Comparison of ENCODE assay signal across 26 cellular contexts in genomic region chr17:82117139-82118090, GRCh38. TPM values are rescaled to one million over a fixed set of nuclear protein-coding genes. Genes with fewer than 3 reads are reported as not detected.
DNase-seq lines count a peak whose midpoint lies in the region; ATAC-seq and TF ChIP-seq lines count a peak whose summit lies in the region.
"Had no signal": no experiment of that assay in that cellular context is flagged by ENCODE, and none has a peak within 500 bp of the region (broad histone marks: within the 10 kb centered on the region; RNA-seq: fewer than 3 reads in every experiment).

No MANE protein-coding gene starts in this region.

- no peak overlapping the region for H3K4me3 Mint-ChIP-seq in CD4-positive, CD25-positive, alpha-beta regulatory T cell
- peak overlapping the region; percentile 3 for H3K4me3 Mint-ChIP-seq in neural crest cell
- H3K4me3 Mint-ChIP-seq: activated CD4-positive, alpha-beta T cell treated with anti-CD3 and anti-CD28 coated beads for 36 hours; activated CD8-positive, alpha-beta T cell treated with anti-CD3 and anti-CD28 coated beads, Interleukin-2, amount 10 ng/mL, durations not matched to agents 7 days and 5 days; stimulated activated memory B cell treated with anti-CD40 and anti-IgM and Interleukin-4, amounts not matched to agents 10 μg/mL and 1 μg/mL and 100 μg/mL, for 72 hours had no signal

- no peaks in the 10 kb centered on the region for H3K27me3 Mint-ChIP-seq in CD4-positive, CD25-positive, alpha-beta regulatory T cell
- no peaks in the 10 kb centered on the region for H3K27me3 Mint-ChIP-seq in neural crest cell (ENCODE audit: low read depth)
- H3K27me3 Mint-ChIP-seq: activated CD4-positive, alpha-beta T cell treated with anti-CD3 and anti-CD28 coated beads for 36 hours; stimulated activated memory B cell treated with anti-CD40 and anti-IgM and Interleukin-4, amounts not matched to agents 10 μg/mL and 1 μg/mL and 100 μg/mL, for 72 hours had no signal

- peaks cover 6% of the 10 kb centered on the region for H3K36me3 Mint-ChIP-seq in CD4-positive, CD25-positive, alpha-beta regulatory T cell
- H3K36me3 Mint-ChIP-seq in neural crest cell (ENCODE audit: low read depth) = no peaks in the 10 kb centered on the region
- H3K36me3 Mint-ChIP-seq: activated naive CD4-positive, alpha-beta T cell treated with anti-CD3 and anti-CD28 coated beads, Interleukin-2, amount 50 U/mL, for 72 hours had no signal

- POLR2A ChIA-PET in RWPE1 (lab: Yijun Ruan, JAX; ENCODE audit: low non-redundant PET) = no interaction called here
- POLR2A ChIA-PET in GM10248 (lab: Yijun Ruan, JAX) = no interaction called here

- H3K27ac Mint-ChIP-seq in CD4-positive, CD25-positive, alpha-beta regulatory T cell = peak overlapping the region in 2 of 3 donors; percentile 18 to 54
- H3K27ac Mint-ChIP-seq in neural crest cell (ENCODE audit: unreplicated experiment) = peak overlapping the region; percentile 39
- H3K27ac Mint-ChIP-seq: activated CD4-positive, alpha-beta T cell treated with anti-CD3 and anti-CD28 coated beads for 36 hours; activated CD8-positive, alpha-beta T cell treated with anti-CD3 and anti-CD28 coated beads, Interleukin-2, amount 10 ng/mL, durations not matched to agents 7 days and 5 days; activated naive CD4-positive, alpha-beta T cell treated with anti-CD3 and anti-CD28 coated beads, Interleukin-2, amount 50 U/mL, for 72 hours; activated T-helper 2 cell treated with anti-CD3 and anti-CD28 coated beads, Interferon-gamma antibody, Interleukin-2, Interleukin-4, amounts not matched to agents 10 μg/mL and 5 μg/mL and 100 μg/mL, durations not matched to agents 14 hours and 24 hours and 36 hours; stimulated activated memory B cell treated with anti-CD40 and anti-IgM and Interleukin-4, amounts not matched to agents 10 μg/mL and 1 μg/mL and 100 μg/mL, for 72 hours had no signal

- TF ChIP-seq CTCF in RWPE1 (conservative IDR thresholded peaks at IDR 0.05; ENCODE audit: low read depth) (no peak), neural crest cell (conservative IDR thresholded peaks at IDR 0.05) (no peak), GM10248 (IDR thresholded peaks at IDR 0.05; ENCODE audit: control extremely low read depth, extremely low read depth, low read depth, missing control alignments) (no peak)

- H3K9me3 ChIP-seq in CD4-positive, CD25-positive, alpha-beta regulatory T cell (ENCODE audit: control insufficient read depth in 2 of 2, low read length in 2 of 2) = no peaks in the 10 kb centered on the region
- H3K9me3 ChIP-seq: A549, breast epithelium, gastroesophageal sphincter had no signal

- H3K36me3 ChIP-seq in CD4-positive, CD25-positive, alpha-beta regulatory T cell (ENCODE audit: control insufficient read depth, insufficient read depth, low read length) = no peaks in the 10 kb centered on the region
- H3K36me3 ChIP-seq: breast epithelium had no signal

- no peak overlapping the region for H3K27ac ChIP-seq in CD4-positive, CD25-positive, alpha-beta regulatory T cell (ENCODE audit: insufficient read depth, low read length, poor library complexity, severe bottlenecking)
- H3K27ac ChIP-seq in RWPE1 = peak overlapping the region; percentile 15
- H3K27ac ChIP-seq: A549, breast epithelium, gastroesophageal sphincter, HL-60 had no signal

- no peak for DNase-seq in CD4-positive, CD25-positive, alpha-beta regulatory T cell
- DNase-seq in RWPE1 (ENCODE audit: low spot score) (no peak), islet precursor cell (peak; percentile 50), neural crest cell (ENCODE audit: low read depth, low spot score) (no peak), RKO (ENCODE audit: low spot score) (no peak), NCI-H2227 treated with DMSO at 0.1 percent for 48 hours (lab: John Stamatoyannopoulos, UW) (no peak), mesenteric fat pad (ENCODE audit: low spot score) (no peak), GM10248 (ENCODE audit: extremely low spot score) (no peak)
- DNase-seq: activated CD4-positive, alpha-beta T cell treated with anti-CD3 and anti-CD28 coated beads for 36 hours; activated CD8-positive, alpha-beta T cell treated with anti-CD3 and anti-CD28 coated beads, Interleukin-2, amount 10 ng/mL, durations not matched to agents 7 days and 5 days; amygdala; hypothalamus; left colon; mesenchymal stem cell; NCI-H2029; NCI-H524 treated with DMSO at 0.1 percent for 48 hours; PC-3; trophoblast cell had no signal

- no peak for ATAC-seq in CD4-positive, CD25-positive, alpha-beta regulatory T cell (ENCODE audit: low read depth in 2 of 2)
- ATAC-seq: A549; activated CD4-positive, alpha-beta T cell treated with anti-CD3 and anti-CD28 coated beads for 36 hours; activated CD8-positive, alpha-beta T cell treated with anti-CD3 and anti-CD28 coated beads, Interleukin-2, amount 10 ng/mL, durations not matched to agents 7 days and 5 days; activated naive CD4-positive, alpha-beta T cell treated with anti-CD3 and anti-CD28 coated beads, Interleukin-2, amount 50 U/mL, for 72 hours; gastroesophageal sphincter; left colon; PC-3; Right ventricle myocardium inferior; stimulated activated memory B cell treated with anti-CD40 and anti-IgM and Interleukin-4, amounts not matched to agents 10 μg/mL and 1 μg/mL and 100 μg/mL, for 72 hours had no signal

- CTCF ChIA-PET in RWPE1 (lab: Yijun Ruan, JAX) (interaction anchor here (0.8 kb wide), 1 partner anchor 11 kb away, joined by 4 read pairs; no protein-coding TSS in a partner anchor), GM10248 (lab: Yijun Ruan, JAX) (interaction anchor here (1.3 to 1.7 kb wide), 2 partner anchors 11 to 97 kb away, joined by 4 read pairs; no protein-coding TSS in a partner anchor)

- H3K27me3 ChIP-seq in CD4-positive, CD25-positive, alpha-beta regulatory T cell (ENCODE audit: control insufficient read depth, insufficient read depth, low read length) = no peaks in the 10 kb centered on the region
- H3K27me3 ChIP-seq: breast epithelium, gastroesophageal sphincter had no signal

- no peaks in the 10 kb centered on the region for H3K9me3 Mint-ChIP-seq in CD4-positive, CD25-positive, alpha-beta regulatory T cell
- H3K9me3 Mint-ChIP-seq in neural crest cell = no peaks in the 10 kb centered on the region
- H3K9me3 Mint-ChIP-seq: activated naive CD4-positive, alpha-beta T cell treated with anti-CD3 and anti-CD28 coated beads, Interleukin-2, amount 50 U/mL, for 72 hours; activated T-helper 2 cell treated with anti-CD3 and anti-CD28 coated beads, Interferon-gamma antibody, Interleukin-2, Interleukin-4, amounts not matched to agents 10 μg/mL and 5 μg/mL and 100 μg/mL, durations not matched to agents 14 hours and 24 hours and 36 hours; stimulated activated memory B cell treated with anti-CD40 and anti-IgM and Interleukin-4, amounts not matched to agents 10 μg/mL and 1 μg/mL and 100 μg/mL, for 72 hours had no signal

- H3K4me1 Mint-ChIP-seq in CD4-positive, CD25-positive, alpha-beta regulatory T cell = peaks cover 0 to 14% (median under 1%) of the 10 kb centered on the region in 4 donors
- peaks cover 47% of the 10 kb centered on the region for H3K4me1 Mint-ChIP-seq in neural crest cell
- H3K4me1 Mint-ChIP-seq: stimulated activated memory B cell treated with anti-CD40 and anti-IgM and Interleukin-4, amounts not matched to agents 10 μg/mL and 1 μg/mL and 100 μg/mL, for 72 hours had no signal

- no peak overlapping the region for H3K4me3 ChIP-seq in CD4-positive, CD25-positive, alpha-beta regulatory T cell (ENCODE audit: low read depth, low read length)
- H3K4me3 ChIP-seq: A549, breast epithelium, gastroesophageal sphincter had no signal

- H3K4me1 ChIP-seq in CD4-positive, CD25-positive, alpha-beta regulatory T cell (ENCODE audit: control insufficient read depth, insufficient read depth, low read length, poor library complexity, severe bottlenecking) = no peaks in the 10 kb centered on the region
- H3K4me1 ChIP-seq: A549, breast epithelium had no signal

RNA-seq across cellular contexts. Expression of gene FASN, which starts 19.4 kb away (rescaled TPM):
- total RNA-seq in CD4-positive, CD25-positive, alpha-beta regulatory T cell = 153 TPM
- polyA plus RNA-seq in CD4-positive, CD25-positive, alpha-beta regulatory T cell = under 1 TPM; 0.23 to 0.93 (median 0.59) TPM
- total RNA-seq in neural crest cell (816 and 839 TPM in 2 replicates), mesenteric fat pad (1,109 TPM)

RNA-seq across cellular contexts. Expression of gene DUS1L, which starts 51.8 kb away (rescaled TPM):
- 128 TPM for total RNA-seq in CD4-positive, CD25-positive, alpha-beta regulatory T cell
- 10 to 100 TPM; 49.3 to 91.5 (median 62.3) TPM for polyA plus RNA-seq in CD4-positive, CD25-positive, alpha-beta regulatory T cell
- total RNA-seq in neural crest cell (126 and 131 TPM in 2 replicates), mesenteric fat pad (103 TPM)
